ENCODE assay signal across 1 cellular context in the genomic region with DNA sequence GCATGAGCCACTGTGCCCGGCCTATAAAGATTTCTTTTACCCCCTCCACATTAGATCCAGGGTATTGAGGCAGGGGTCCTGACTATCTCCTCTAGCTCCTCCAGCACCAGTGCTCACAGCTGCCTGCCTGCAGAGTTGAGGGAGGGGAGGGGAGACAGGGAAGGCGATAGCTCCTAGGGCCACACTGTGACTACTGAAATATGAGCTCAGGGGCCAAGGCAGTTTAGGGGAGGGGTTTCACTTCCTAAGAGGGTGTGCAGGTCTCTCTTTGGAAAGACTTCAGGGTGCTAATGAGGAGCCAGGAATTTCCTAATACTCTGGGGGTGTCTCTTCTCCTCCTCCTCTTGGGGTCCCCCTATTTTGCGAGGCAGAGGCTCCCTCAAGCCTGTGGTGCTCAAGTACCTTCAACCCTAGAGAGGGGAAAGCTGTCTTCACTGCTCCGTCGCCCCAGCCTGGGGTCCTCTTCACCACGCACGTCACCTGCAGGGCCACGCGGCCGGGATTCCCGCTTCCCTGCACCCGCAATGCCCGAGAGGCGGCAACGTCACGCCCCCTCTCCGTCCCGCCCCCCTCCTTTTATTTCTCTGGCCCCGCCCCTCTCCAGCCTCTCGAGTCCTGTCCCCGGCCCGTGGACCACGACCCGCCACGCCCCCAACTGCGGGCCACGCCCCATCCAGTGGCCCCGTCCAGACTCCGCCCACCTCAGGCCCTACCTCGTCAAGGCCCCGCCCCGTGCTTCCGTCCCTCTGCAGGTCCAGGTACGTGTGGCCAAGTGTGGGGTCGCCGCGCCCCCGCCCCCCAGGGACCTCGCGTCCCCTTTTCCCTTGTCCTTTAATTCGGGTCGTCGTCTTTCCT.
TF ChIP-seq lines count a peak whose summit lies in the region.

No MANE protein-coding gene starts in this region.

TF ChIP-seq in WTC11, 78 proteins besides CTCF, POLR2A, EP300 and RAD21 (continued from another document):
- TF ChIP-seq, protein P1, sequence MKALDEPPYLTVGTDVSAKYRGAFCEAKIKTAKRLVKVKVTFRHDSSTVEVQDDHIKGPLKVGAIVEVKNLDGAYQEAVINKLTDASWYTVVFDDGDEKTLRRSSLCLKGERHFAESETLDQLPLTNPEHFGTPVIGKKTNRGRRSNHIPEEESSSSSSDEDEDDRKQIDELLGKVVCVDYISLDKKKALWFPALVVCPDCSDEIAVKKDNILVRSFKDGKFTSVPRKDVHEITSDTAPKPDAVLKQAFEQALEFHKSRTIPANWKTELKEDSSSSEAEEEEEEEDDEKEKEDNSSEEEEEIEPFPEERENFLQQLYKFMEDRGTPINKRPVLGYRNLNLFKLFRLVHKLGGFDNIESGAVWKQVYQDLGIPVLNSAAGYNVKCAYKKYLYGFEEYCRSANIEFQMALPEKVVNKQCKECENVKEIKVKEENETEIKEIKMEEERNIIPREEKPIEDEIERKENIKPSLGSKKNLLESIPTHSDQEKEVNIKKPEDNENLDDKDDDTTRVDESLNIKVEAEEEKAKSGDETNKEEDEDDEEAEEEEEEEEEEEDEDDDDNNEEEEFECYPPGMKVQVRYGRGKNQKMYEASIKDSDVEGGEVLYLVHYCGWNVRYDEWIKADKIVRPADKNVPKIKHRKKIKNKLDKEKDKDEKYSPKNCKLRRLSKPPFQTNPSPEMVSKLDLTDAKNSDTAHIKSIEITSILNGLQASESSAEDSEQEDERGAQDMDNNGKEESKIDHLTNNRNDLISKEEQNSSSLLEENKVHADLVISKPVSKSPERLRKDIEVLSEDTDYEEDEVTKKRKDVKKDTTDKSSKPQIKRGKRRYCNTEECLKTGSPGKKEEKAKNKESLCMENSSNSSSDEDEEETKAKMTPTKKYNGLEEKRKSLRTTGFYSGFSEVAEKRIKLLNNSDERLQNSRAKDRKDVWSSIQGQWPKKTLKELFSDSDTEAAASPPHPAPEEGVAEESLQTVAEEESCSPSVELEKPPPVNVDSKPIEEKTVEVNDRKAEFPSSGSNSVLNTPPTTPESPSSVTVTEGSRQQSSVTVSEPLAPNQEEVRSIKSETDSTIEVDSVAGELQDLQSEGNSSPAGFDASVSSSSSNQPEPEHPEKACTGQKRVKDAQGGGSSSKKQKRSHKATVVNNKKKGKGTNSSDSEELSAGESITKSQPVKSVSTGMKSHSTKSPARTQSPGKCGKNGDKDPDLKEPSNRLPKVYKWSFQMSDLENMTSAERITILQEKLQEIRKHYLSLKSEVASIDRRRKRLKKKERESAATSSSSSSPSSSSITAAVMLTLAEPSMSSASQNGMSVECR (CRISPR knock-in tag; IDR thresholded peaks at IDR 0.05; ENCODE audit: borderline replicate concordance), result peak; percentile 88
- TF ChIP-seq, protein P2, sequence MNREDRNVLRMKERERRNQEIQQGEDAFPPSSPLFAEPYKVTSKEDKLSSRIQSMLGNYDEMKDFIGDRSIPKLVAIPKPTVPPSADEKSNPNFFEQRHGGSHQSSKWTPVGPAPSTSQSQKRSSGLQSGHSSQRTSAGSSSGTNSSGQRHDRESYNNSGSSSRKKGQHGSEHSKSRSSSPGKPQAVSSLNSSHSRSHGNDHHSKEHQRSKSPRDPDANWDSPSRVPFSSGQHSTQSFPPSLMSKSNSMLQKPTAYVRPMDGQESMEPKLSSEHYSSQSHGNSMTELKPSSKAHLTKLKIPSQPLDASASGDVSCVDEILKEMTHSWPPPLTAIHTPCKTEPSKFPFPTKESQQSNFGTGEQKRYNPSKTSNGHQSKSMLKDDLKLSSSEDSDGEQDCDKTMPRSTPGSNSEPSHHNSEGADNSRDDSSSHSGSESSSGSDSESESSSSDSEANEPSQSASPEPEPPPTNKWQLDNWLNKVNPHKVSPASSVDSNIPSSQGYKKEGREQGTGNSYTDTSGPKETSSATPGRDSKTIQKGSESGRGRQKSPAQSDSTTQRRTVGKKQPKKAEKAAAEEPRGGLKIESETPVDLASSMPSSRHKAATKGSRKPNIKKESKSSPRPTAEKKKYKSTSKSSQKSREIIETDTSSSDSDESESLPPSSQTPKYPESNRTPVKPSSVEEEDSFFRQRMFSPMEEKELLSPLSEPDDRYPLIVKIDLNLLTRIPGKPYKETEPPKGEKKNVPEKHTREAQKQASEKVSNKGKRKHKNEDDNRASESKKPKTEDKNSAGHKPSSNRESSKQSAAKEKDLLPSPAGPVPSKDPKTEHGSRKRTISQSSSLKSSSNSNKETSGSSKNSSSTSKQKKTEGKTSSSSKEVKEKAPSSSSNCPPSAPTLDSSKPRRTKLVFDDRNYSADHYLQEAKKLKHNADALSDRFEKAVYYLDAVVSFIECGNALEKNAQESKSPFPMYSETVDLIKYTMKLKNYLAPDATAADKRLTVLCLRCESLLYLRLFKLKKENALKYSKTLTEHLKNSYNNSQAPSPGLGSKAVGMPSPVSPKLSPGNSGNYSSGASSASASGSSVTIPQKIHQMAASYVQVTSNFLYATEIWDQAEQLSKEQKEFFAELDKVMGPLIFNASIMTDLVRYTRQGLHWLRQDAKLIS (CRISPR knock-in tag; IDR thresholded peaks at IDR 0.05; ENCODE audit: borderline replicate concordance), result no peak
- TF ChIP-seq, protein P3, sequence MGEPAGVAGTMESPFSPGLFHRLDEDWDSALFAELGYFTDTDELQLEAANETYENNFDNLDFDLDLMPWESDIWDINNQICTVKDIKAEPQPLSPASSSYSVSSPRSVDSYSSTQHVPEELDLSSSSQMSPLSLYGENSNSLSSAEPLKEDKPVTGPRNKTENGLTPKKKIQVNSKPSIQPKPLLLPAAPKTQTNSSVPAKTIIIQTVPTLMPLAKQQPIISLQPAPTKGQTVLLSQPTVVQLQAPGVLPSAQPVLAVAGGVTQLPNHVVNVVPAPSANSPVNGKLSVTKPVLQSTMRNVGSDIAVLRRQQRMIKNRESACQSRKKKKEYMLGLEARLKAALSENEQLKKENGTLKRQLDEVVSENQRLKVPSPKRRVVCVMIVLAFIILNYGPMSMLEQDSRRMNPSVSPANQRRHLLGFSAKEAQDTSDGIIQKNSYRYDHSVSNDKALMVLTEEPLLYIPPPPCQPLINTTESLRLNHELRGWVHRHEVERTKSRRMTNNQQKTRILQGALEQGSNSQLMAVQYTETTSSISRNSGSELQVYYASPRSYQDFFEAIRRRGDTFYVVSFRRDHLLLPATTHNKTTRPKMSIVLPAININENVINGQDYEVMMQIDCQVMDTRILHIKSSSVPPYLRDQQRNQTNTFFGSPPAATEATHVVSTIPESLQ (CRISPR knock-in tag; IDR thresholded peaks at IDR 0.05), result no peak
- TF ChIP-seq MYBL2 (CRISPR knock-in tag; IDR thresholded peaks at IDR 0.05) (0 out of 2 replicates have a peak, but pooled peaks have one; percentile 31), NR3C1 (CRISPR knock-in tag; conservative IDR thresholded peaks at IDR 0.05; ENCODE audit: low read depth) (no peak), TEAD1 (CRISPR knock-in tag; IDR thresholded peaks at IDR 0.05) (peak; percentile 59; the same call in 1 of the 2 replicates), RELA (CRISPR knock-in tag; IDR thresholded peaks at IDR 0.05; ENCODE audit: borderline replicate concordance) (0 out of 2 replicates have a peak, but pooled peaks have one; percentile 44), FOXK1 (CRISPR knock-in tag; IDR thresholded peaks at IDR 0.05) (peak; percentile 49; the same call in 1 of the 2 replicates), SMAD4 (CRISPR knock-in tag; IDR thresholded peaks at IDR 0.05) (no peak), TEAD4 (CRISPR knock-in tag; IDR thresholded peaks at IDR 0.05) (0 out of 2 replicates have a peak, but pooled peaks have one; percentile 50), ZNF232 (CRISPR knock-in tag; IDR thresholded peaks at IDR 0.05) (peak; percentile 61; the same call in 1 of the 2 replicates), SMAD3 (CRISPR knock-in tag; IDR thresholded peaks at IDR 0.05; ENCODE audit: borderline replicate concordance) (peak; percentile 79; the same call in 1 of the 2 replicates), ATF1 (CRISPR knock-in tag; IDR thresholded peaks at IDR 0.05) (peak; percentile 71; the same call in 1 of the 2 replicates), JUN (CRISPR knock-in tag; IDR thresholded peaks at IDR 0.05) (peak; percentile 48; the same call in 1 of the 2 replicates), CREB1 (CRISPR knock-in tag; IDR thresholded peaks at IDR 0.05) (0 out of 2 replicates have a peak, but pooled peaks have one; percentile 50)
- TF ChIP-seq, protein P4, sequence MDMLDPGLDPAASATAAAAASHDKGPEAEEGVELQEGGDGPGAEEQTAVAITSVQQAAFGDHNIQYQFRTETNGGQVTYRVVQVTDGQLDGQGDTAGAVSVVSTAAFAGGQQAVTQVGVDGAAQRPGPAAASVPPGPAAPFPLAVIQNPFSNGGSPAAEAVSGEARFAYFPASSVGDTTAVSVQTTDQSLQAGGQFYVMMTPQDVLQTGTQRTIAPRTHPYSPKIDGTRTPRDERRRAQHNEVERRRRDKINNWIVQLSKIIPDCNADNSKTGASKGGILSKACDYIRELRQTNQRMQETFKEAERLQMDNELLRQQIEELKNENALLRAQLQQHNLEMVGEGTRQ (CRISPR knock-in tag; IDR thresholded peaks at IDR 0.05), result no peak
- TF ChIP-seq, protein P5, sequence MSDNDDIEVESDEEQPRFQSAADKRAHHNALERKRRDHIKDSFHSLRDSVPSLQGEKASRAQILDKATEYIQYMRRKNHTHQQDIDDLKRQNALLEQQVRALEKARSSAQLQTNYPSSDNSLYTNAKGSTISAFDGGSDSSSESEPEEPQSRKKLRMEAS (CRISPR knock-in tag; IDR thresholded peaks at IDR 0.05), result peak; percentile 93
- TF ChIP-seq, protein P6, sequence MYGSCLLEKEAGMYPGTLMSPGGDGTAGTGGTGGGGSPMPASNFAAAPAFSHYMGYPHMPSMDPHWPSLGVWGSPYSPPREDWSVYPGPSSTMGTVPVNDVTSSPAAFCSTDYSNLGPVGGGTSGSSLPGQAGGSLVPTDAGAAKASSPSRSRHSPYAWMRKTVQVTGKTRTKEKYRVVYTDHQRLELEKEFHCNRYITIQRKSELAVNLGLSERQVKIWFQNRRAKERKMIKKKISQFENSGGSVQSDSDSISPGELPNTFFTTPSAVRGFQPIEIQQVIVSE (CRISPR knock-in tag; IDR thresholded peaks at IDR 0.05; ENCODE audit: borderline replicate concordance), result no peak
- TF ChIP-seq, protein P7, sequence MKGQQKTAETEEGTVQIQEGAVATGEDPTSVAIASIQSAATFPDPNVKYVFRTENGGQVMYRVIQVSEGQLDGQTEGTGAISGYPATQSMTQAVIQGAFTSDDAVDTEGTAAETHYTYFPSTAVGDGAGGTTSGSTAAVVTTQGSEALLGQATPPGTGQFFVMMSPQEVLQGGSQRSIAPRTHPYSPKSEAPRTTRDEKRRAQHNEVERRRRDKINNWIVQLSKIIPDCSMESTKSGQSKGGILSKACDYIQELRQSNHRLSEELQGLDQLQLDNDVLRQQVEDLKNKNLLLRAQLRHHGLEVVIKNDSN (CRISPR knock-in tag; IDR thresholded peaks at IDR 0.05), result peak; percentile 56
- TF ChIP-seq, protein P8, sequence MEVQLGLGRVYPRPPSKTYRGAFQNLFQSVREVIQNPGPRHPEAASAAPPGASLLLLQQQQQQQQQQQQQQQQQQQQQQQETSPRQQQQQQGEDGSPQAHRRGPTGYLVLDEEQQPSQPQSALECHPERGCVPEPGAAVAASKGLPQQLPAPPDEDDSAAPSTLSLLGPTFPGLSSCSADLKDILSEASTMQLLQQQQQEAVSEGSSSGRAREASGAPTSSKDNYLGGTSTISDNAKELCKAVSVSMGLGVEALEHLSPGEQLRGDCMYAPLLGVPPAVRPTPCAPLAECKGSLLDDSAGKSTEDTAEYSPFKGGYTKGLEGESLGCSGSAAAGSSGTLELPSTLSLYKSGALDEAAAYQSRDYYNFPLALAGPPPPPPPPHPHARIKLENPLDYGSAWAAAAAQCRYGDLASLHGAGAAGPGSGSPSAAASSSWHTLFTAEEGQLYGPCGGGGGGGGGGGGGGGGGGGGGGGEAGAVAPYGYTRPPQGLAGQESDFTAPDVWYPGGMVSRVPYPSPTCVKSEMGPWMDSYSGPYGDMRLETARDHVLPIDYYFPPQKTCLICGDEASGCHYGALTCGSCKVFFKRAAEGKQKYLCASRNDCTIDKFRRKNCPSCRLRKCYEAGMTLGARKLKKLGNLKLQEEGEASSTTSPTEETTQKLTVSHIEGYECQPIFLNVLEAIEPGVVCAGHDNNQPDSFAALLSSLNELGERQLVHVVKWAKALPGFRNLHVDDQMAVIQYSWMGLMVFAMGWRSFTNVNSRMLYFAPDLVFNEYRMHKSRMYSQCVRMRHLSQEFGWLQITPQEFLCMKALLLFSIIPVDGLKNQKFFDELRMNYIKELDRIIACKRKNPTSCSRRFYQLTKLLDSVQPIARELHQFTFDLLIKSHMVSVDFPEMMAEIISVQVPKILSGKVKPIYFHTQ (CRISPR knock-in tag; IDR thresholded peaks at IDR 0.05), result no peak
- TF ChIP-seq, protein P9, sequence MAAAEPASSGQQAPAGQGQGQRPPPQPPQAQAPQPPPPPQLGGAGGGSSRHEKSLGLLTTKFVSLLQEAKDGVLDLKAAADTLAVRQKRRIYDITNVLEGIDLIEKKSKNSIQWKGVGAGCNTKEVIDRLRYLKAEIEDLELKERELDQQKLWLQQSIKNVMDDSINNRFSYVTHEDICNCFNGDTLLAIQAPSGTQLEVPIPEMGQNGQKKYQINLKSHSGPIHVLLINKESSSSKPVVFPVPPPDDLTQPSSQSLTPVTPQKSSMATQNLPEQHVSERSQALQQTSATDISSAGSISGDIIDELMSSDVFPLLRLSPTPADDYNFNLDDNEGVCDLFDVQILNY (CRISPR knock-in tag; IDR thresholded peaks at IDR 0.05), result peak; percentile 43; the same call in 1 of the 2 replicates
- TF ChIP-seq, protein P10, sequence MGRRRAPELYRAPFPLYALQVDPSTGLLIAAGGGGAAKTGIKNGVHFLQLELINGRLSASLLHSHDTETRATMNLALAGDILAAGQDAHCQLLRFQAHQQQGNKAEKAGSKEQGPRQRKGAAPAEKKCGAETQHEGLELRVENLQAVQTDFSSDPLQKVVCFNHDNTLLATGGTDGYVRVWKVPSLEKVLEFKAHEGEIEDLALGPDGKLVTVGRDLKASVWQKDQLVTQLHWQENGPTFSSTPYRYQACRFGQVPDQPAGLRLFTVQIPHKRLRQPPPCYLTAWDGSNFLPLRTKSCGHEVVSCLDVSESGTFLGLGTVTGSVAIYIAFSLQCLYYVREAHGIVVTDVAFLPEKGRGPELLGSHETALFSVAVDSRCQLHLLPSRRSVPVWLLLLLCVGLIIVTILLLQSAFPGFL (CRISPR knock-in tag; IDR thresholded peaks at IDR 0.05; ENCODE audit: borderline replicate concordance), result peak; percentile 45; the same call in 1 of the 2 replicates
